Comparison of ENCODE assay signal across 14 cellular contexts in genomic region chr11:16512842-16513241, GRCh38.
DNase-seq lines count a peak whose midpoint lies in the region; ATAC-seq, FAIRE-seq and TF ChIP-seq lines count a peak whose summit lies in the region.
"Had no signal": no experiment of that assay in that cellular context is flagged by ENCODE, and none has a peak within 500 bp of the region (broad histone marks: within the 10 kb centered on the region; RNA-seq: fewer than 3 reads in every experiment).

No MANE protein-coding gene starts in this region.

- FAIRE-seq in GM12891 (lab: Jason Lieb, UNC) (no peak), D721Med (lab: Jason Lieb, UNC) (no peak)

- no peak overlapping the region for H3K4me3 ChIP-seq in SK-N-MC
- H3K4me3 ChIP-seq: body of pancreas, mucosa of descending colon, upper lobe of right lung had no signal

- DNase-seq in SK-N-MC (ENCODE audit: low read depth, low spot score) (no peak), dedifferentiated amniotic fluid mesenchymal stem cell (ENCODE audit: extremely low spot score) (no peak), dermis blood vessel endothelial cell (no peak), GM12891 (ENCODE audit: insufficient read length, low spot score) (no peak), D721Med (ENCODE audit: insufficient read length, low spot score) (no peak)
- DNase-seq: body of pancreas; CD4-positive, alpha-beta memory T cell; mucosa of descending colon; upper lobe of right lung had no signal

- peak; percentile 98 for ATAC-seq in GM18907 (IDR thresholded peaks at IDR 0.05; ENCODE audit: unreplicated experiment)
- ATAC-seq in GM21529 (IDR thresholded peaks at IDR 0.05; ENCODE audit: unreplicated experiment): peak; percentile 89
- peak; percentile 91 for ATAC-seq in HG03060 (IDR thresholded peaks at IDR 0.05; ENCODE audit: low read depth, unreplicated experiment)
- ATAC-seq: body of pancreas, mucosa of descending colon, Right ventricle myocardium inferior, upper lobe of right lung had no signal

- no peak for TF ChIP-seq CTCF in D721Med (IDR thresholded peaks at IDR 0.05; ENCODE audit: insufficient read depth, missing control alignments)

- peak overlapping the region; percentile 33; the same call in 1 of the 2 replicates for H3K27ac ChIP-seq in SK-N-MC
- H3K27ac ChIP-seq: body of pancreas, upper lobe of right lung, VCaP had no signal

- peaks cover 18% of the 10 kb centered on the region for H3K36me3 ChIP-seq in SK-N-MC (ENCODE audit: insufficient read depth, low read length)
- H3K36me3 ChIP-seq: upper lobe of right lung had no signal

- H3K9me3 ChIP-seq in SK-N-MC (ENCODE audit: low read depth, low read length): peaks cover 3% of the 10 kb centered on the region; the same call in 1 of the 2 replicates
- H3K9me3 ChIP-seq: body of pancreas, mucosa of descending colon, upper lobe of right lung had no signal

- no peak overlapping the region for H3K9ac ChIP-seq in SK-N-MC (ENCODE audit: insufficient read length)

- no peak for TF ChIP-seq POLR2A in GM12891 (IDR thresholded peaks at IDR 0.05; ENCODE audit: low read depth, low read length)

TF ChIP-seq in GM12891, 5 proteins besides CTCF, POLR2A, EP300 and RAD21:
- TF ChIP-seq TAF1 (IDR thresholded peaks at IDR 0.05; ENCODE audit: low read depth, low read length) (no peak), POU2F2 (IDR thresholded peaks at IDR 0.05; ENCODE audit: low read depth, low read length) (no peak), POLR2AphosphoS5 (IDR thresholded peaks at IDR 0.05; ENCODE audit: low read depth, low read length) (no peak), SPI1 (IDR thresholded peaks at IDR 0.05; ENCODE audit: low read depth, low read length) (no peak), PAX5 (IDR thresholded peaks at IDR 0.05; ENCODE audit: insufficient read depth, low read length, severe bottlenecking) (no peak)
